30 cellular contexts compared by ENCODE assay signal in genomic region chr3:115134648-115135347, GRCh38.
"Had no signal": no experiment of that assay in that cellular context is flagged by ENCODE, and none has a peak within 500 bp of the region (broad histone marks: within the 10 kb centered on the region; RNA-seq: fewer than 3 reads in every experiment).

No MANE protein-coding gene starts in this region.

- FAIRE-seq: K562 had no signal

- H3K4me3 ChIP-seq: K562, PC-9 had no signal

- DNase-seq: activated B cell treated with CpG ODN at 0.5 μM for 24 hours; activated CD4-positive, alpha-beta memory T cell treated with anti-CD3 and anti-CD28 coated beads, Interleukin-2, amount 10 ng/mL, durations not matched to agents 7 days and 5 days; activated CD4-positive, alpha-beta T cell treated with anti-CD3 and anti-CD28 coated beads for 1 hour; activated CD4-positive, alpha-beta T cell treated with anti-CD3 and anti-CD28 coated beads for 48 hours; activated CD8-positive, alpha-beta memory T cell treated with anti-CD3 and anti-CD28 coated beads for 24 hours; activated CD8-positive, alpha-beta memory T cell treated with anti-CD3 and anti-CD28 coated beads, Interleukin-2, amount 10 ng/mL, durations not matched to agents 7 days and 5 days; activated CD8-positive, alpha-beta memory T cell treated with anti-CD3 and anti-CD28 coated beads, Interleukin-2, amount 50 U/mL, for 48 hours; activated effector memory CD4-positive, alpha-beta T cell treated with Interleukin-2 at 50 U/mL for 16 hours; activated naive CD4-positive, alpha-beta T cell treated with anti-CD3 and anti-CD28 coated beads, Interleukin-2, amount 10 ng/mL, durations not matched to agents 7 days and 5 days; activated naive CD8-positive, alpha-beta T cell treated with anti-CD3 and anti-CD28 coated beads, Interleukin-2, amount 50 U/mL, for 24 hours; activated T-cell treated with anti-CD3 and anti-CD28 coated beads, Interleukin-2, amount 50 U/mL, for 48 hours; anterior cingulate cortex; NCI-H1105 treated with DMSO at 0.1 percent for 48 hours; NCI-H1436; NCI-H187; NCI-H2081; NCI-H510A; NCI-H526; NCI-H748 treated with DMSO at 0.1 percent for 48 hours; NK-92 treated with Interleukin-12 subunit alpha and Interleukin-12 subunit beta, amount 100 ng/mL, for 24 hours; PC-9; SIG-M5; T-cell; T-helper 17 cell; T-helper 9 cell had no signal

- H3K27ac ChIP-seq: PC-9, RWPE1, VCaP had no signal

- ATAC-seq: activated CD8-positive, alpha-beta memory T cell treated with anti-CD3 and anti-CD28 coated beads, Interleukin-2, amount 10 ng/mL, durations not matched to agents 7 days and 5 days; activated naive CD8-positive, alpha-beta T cell treated with anti-CD3 and anti-CD28 coated beads, Interleukin-2, amount 50 U/mL, for 24 hours; K562; Right ventricle myocardium inferior; SK-N-SH treated with all-trans-retinoic acid at 6 μM for 48 hours; T-cell; T-helper 17 cell had no signal
